ENCODE assay signal across 14 cellular contexts in the genomic region with DNA sequence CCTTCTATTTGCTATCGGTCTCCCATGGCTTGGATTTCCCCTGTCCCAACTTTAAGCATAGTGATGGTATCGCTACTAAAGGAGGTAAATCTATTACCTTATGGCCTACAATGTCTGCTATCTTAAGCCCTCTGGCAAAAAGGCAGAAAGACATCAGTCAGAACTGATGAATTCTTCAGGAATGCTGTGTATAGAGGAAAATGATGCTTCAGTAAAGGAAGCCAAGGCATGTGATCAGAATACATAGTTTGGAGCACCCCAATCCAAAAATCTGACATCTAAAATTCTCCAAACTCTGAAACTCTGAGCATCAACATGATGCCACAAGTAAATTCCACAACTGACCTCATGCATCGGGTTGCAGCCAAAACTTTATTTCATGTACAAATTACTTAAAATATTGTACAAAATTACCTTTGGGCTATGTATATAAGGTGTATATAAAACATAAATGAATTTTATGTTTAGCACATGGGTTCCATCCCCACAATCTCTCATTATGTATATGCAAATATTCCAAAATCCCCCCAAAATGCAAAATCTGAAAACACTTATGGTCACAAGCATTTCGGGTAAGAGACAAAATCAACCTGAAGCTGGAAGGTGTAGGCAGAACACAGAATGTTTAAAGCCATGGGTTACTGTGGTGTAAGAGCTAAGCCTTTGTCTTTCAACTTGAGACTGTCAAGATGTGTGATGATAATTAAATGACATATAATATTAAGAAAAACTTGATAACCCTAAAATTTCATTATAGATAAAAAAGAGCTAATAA.
DNase-seq lines count a peak whose midpoint lies in the region; ATAC-seq and TF ChIP-seq lines count a peak whose summit lies in the region.
"Had no signal": no experiment of that assay in that cellular context is flagged by ENCODE, and none has a peak within 500 bp of the region (broad histone marks: within the 10 kb centered on the region; RNA-seq: fewer than 3 reads in every experiment).

No MANE protein-coding gene starts in this region.

- 94 to 97% methylated on average over 4 of the region's 4 CpGs for WGBS in heart right ventricle, 2 donors

- no peaks in the 10 kb centered on the region for H3K27me3 Mint-ChIP-seq in IgD-negative memory B cell
- H3K27me3 Mint-ChIP-seq in memory B cell, result no peaks in the 10 kb centered on the region
- H3K27me3 Mint-ChIP-seq: activated CD4-positive, alpha-beta T cell treated with anti-CD3 and anti-CD28 coated beads, Interleukin-2, amount 10 ng/mL, durations not matched to agents 7 days and 5 days; activated naive CD4-positive, alpha-beta T cell treated with anti-CD3 and anti-CD28 coated beads, Interleukin-2, amount 50 U/mL, for 24 hours had no signal

- in situ Hi-C loops in astrocyte of the spinal cord (cut with HindIII; ENCODE audit: low sequenced_read_pairs), result no loop called here

- H3K36me3 Mint-ChIP-seq in IgD-negative memory B cell, result peaks cover 4% of the 10 kb centered on the region
- peaks cover 7% of the 10 kb centered on the region for H3K36me3 Mint-ChIP-seq in memory B cell

- H3K36me3 ChIP-seq in BLaER1 treated with 17β-estradiol and CSF1 and Interleukin-3, amounts not matched to agents 10 nM and 100 nM, result peaks cover 19 to 69% (median 35%) of the 10 kb centered on the region in 11 experiments; a peak in 21 of 22 replicates
- H3K36me3 ChIP-seq in heart right ventricle, result peaks cover 0 to 8% (median 0%) of the 10 kb centered on the region in 9 donors
- H3K36me3 ChIP-seq: neutrophil had no signal

- H3K9me3 ChIP-seq in BLaER1 treated with 17β-estradiol and CSF1 and Interleukin-3, amounts not matched to agents 10 nM and 100 nM (replicated peaks in 1 of 11), result no peaks in the 10 kb centered on the region; a peak in 1 of 22 replicates
- H3K9me3 ChIP-seq in heart right ventricle, result no peaks in the 10 kb centered on the region
- H3K9me3 ChIP-seq: neutrophil had no signal

- peaks cover 23 to 70% (median 54%) of the 10 kb centered on the region in 10 experiments for H3K4me1 ChIP-seq in BLaER1 treated with 17β-estradiol and CSF1 and Interleukin-3, amounts not matched to agents 10 nM and 100 nM
- peaks cover 0 to 65% (median 42%) of the 10 kb centered on the region in 9 donors for H3K4me1 ChIP-seq in heart right ventricle

- H3K9me3 Mint-ChIP-seq in IgD-negative memory B cell (no peaks in the 10 kb centered on the region), memory B cell (no peaks in the 10 kb centered on the region)
- H3K9me3 Mint-ChIP-seq: activated CD4-positive, alpha-beta T cell treated with anti-CD3 and anti-CD28 coated beads, Interleukin-2, amount 10 ng/mL, durations not matched to agents 7 days and 5 days; activated naive CD4-positive, alpha-beta T cell treated with anti-CD3 and anti-CD28 coated beads, Interleukin-2, amount 50 U/mL, for 24 hours had no signal

- H3K4me1 Mint-ChIP-seq in IgD-negative memory B cell (peaks cover 37 to 48% (median 47%) of the 10 kb centered on the region in 3 donors), memory B cell (peaks cover 40% of the 10 kb centered on the region)

- peak; percentile 52 for DNase-seq in astrocyte of the spinal cord (ENCODE audit: low read depth, low spot score)
- DNase-seq in memory B cell (ENCODE audit: low spot score in 2 of 2), result peak in 1 of 2 donors; percentile 14
- DNase-seq in NCI-H2081 treated with DMSO at 0.1 percent for 48 hours (lab: John Stamatoyannopoulos, UW), result no peak
- no peak for DNase-seq in heart right ventricle
- DNase-seq: activated CD4-positive, alpha-beta T cell treated with anti-CD3 and anti-CD28 coated beads, Interleukin-2, amount 10 ng/mL, durations not matched to agents 7 days and 5 days; Calu3; KG1; stimulated activated naive CD8-positive, alpha-beta T cell treated with anti-CD3 and anti-CD28 coated beads, Interleukin-15, Interleukin-2, amounts not matched to agents 100 U/mL and 50 U/mL, for 24 hours had no signal

- H3K4me3 ChIP-seq in BLaER1 treated with 17β-estradiol and CSF1 and Interleukin-3, amounts not matched to agents 10 nM and 100 nM, result no peak overlapping the region
- H3K4me3 ChIP-seq in astrocyte of the spinal cord (ENCODE audit: low read depth, low read length) (no peak overlapping the region), heart right ventricle (no peak overlapping the region)

- peak overlapping the region in 3 of 4 donors; percentile 18 to 79 (median 76) for H3K4me3 Mint-ChIP-seq in IgD-negative memory B cell
- H3K4me3 Mint-ChIP-seq in memory B cell, result peak overlapping the region; percentile 43
- H3K4me3 Mint-ChIP-seq: activated CD4-positive, alpha-beta T cell treated with anti-CD3 and anti-CD28 coated beads, Interleukin-2, amount 10 ng/mL, durations not matched to agents 7 days and 5 days; activated naive CD4-positive, alpha-beta T cell treated with anti-CD3 and anti-CD28 coated beads, Interleukin-2, amount 50 U/mL, for 24 hours had no signal

- ATAC-seq in memory B cell (ENCODE audit: low read depth), result peak; percentile 33
- no peak for ATAC-seq in HG03045 (IDR thresholded peaks at IDR 0.05; ENCODE audit: unreplicated experiment)
- no peak for ATAC-seq in GM19351 (IDR thresholded peaks at IDR 0.05; ENCODE audit: unreplicated experiment)
- no peak for ATAC-seq in heart right ventricle

- peak overlapping the region; percentile 41 to 95 (median 86) for H3K27ac Mint-ChIP-seq in IgD-negative memory B cell
- H3K27ac Mint-ChIP-seq in memory B cell, result peak overlapping the region; percentile 79

- TF ChIP-seq CTCF in astrocyte of the spinal cord (IDR thresholded peaks at IDR 0.05; ENCODE audit: low read depth, low read length) (no peak), heart right ventricle (IDR thresholded peaks at IDR 0.05) (no peak)

- peak overlapping the region; percentile 25 to 85 (median 56); a peak in 20 of 22 replicates for H3K4me2 ChIP-seq in BLaER1 treated with 17β-estradiol and CSF1 and Interleukin-3, amounts not matched to agents 10 nM and 100 nM

- intact Hi-C loops in heart right ventricle (cut with DNase I), result no loop called here

- H3K27me3 ChIP-seq in BLaER1 treated with 17β-estradiol and CSF1 and Interleukin-3, amounts not matched to agents 10 nM and 100 nM, result no peaks in the 10 kb centered on the region
- no peaks in the 10 kb centered on the region for H3K27me3 ChIP-seq in heart right ventricle
- H3K27me3 ChIP-seq: neutrophil had no signal

- H3K27ac ChIP-seq in BLaER1 treated with 17β-estradiol and CSF1 and Interleukin-3, amounts not matched to agents 10 nM and 100 nM, result peak overlapping the region in 9 of 11 experiments; percentile 8 to 63 (median 52); a peak in 16 of 22 replicates
- H3K27ac ChIP-seq in heart right ventricle, result no peak overlapping the region

- H3K9ac ChIP-seq in BLaER1 treated with 17β-estradiol and CSF1 and Interleukin-3, amounts not matched to agents 10 nM and 100 nM, result no peak overlapping the region

- peaks cover 27 to 99% (median 85%) of the 10 kb centered on the region in 11 experiments; a peak in 21 of 22 replicates for H4K20me1 ChIP-seq in BLaER1 treated with 17β-estradiol and CSF1 and Interleukin-3, amounts not matched to agents 10 nM and 100 nM

Comparison
In these comparisons a context has a peak if more than half of its experiments do, and no peak if none do; other contexts are left out.
1. H3K27ac ChIP-seq: peak in BLaER1 treated with 17β-estradiol and CSF1 and Interleukin-3, amounts not matched to agents 10 nM and 100 nM (9 of 11); none in heart right ventricle (0 of 10).